Comparison of ENCODE assay signal across 8 cellular contexts in genomic region chr9:127567119-127567897, GRCh38. TPM values are rescaled to one million over a fixed set of nuclear protein-coding genes. Genes with fewer than 3 reads are reported as not detected.
DNase-seq lines count a peak whose midpoint lies in the region; ATAC-seq and TF ChIP-seq lines count a peak whose summit lies in the region.

No MANE protein-coding gene starts in this region.

- H3K4me3 ChIP-seq in Caco-2 (ENCODE audit: low read depth, low read length) (peak overlapping the region; percentile 68), PC-9 (peak overlapping the region; percentile 87), duodenal mucosa (ENCODE audit: low read depth in 1 of 2, low read length in 2 of 2) (peak overlapping the region; percentile 79 to 84), mononuclear cell (ENCODE audit: low read length) (peak overlapping the region; percentile 55), aorta (ENCODE audit: low read length in 2 of 2) (peak overlapping the region; percentile 50 to 86)

- H3K36me3 Mint-ChIP-seq in Caco-2 (ENCODE audit: insufficient read depth, unreplicated experiment): peaks cover 39% of the 10 kb centered on the region

- no peak for TF ChIP-seq CTCF in Caco-2 (IDR thresholded peaks at IDR 0.05; ENCODE audit: insufficient read depth in 1 of 2, low read depth in 1 of 2, low read length in 1 of 2, severe bottlenecking in 1 of 2, unreplicated experiment in 1 of 2)
- TF ChIP-seq CTCF in PC-9 (conservative IDR thresholded peaks at IDR 0.05): no peak

- BruUV-seq in Caco-2 (replicated peaks; lab: Mats Ljungman, UMichigan) (TSS peak; percentile 60), PC-9 (replicated peaks; lab: Mats Ljungman, UMichigan) (TSS peak; percentile 27)

- no peaks in the 10 kb centered on the region for H3K9me3 ChIP-seq in Caco-2
- no peaks in the 10 kb centered on the region for H3K9me3 ChIP-seq in PC-9 (ENCODE audit: insufficient read depth, low read depth)
- no peaks in the 10 kb centered on the region for H3K9me3 ChIP-seq in duodenal mucosa (ENCODE audit: control insufficient read depth in 1 of 2, low read length in 2 of 2)
- H3K9me3 ChIP-seq in mononuclear cell (ENCODE audit: low read depth, low read length): no peaks in the 10 kb centered on the region
- H3K9me3 ChIP-seq in aorta (ENCODE audit: control insufficient read depth, low read length): no peaks in the 10 kb centered on the region

- H3K27me3 ChIP-seq in Caco-2 (replicated peaks; ENCODE audit: control insufficient read depth, insufficient read depth, low read length): no peaks in the 10 kb centered on the region
- H3K27me3 ChIP-seq in PC-9 (ENCODE audit: insufficient read depth, low read depth): no peaks in the 10 kb centered on the region
- no peaks in the 10 kb centered on the region for H3K27me3 ChIP-seq in duodenal mucosa (ENCODE audit: control insufficient read depth in 1 of 2, insufficient read depth in 2 of 2, low read length in 2 of 2)
- no peaks in the 10 kb centered on the region for H3K27me3 ChIP-seq in mononuclear cell (ENCODE audit: insufficient read depth, low read length)
- no peaks in the 10 kb centered on the region for H3K27me3 ChIP-seq in aorta (ENCODE audit: control insufficient read depth in 1 of 2, insufficient read depth in 2 of 2, low read length in 1 of 2)

- ATAC-seq in aorta (ENCODE audit: low FRiP score): peak; percentile 65

- H3F3A ChIP-seq in PC-9 (ENCODE audit: insufficient read depth, low read depth): peaks cover 80% of the 10 kb centered on the region

- peak overlapping the region; percentile 93 for H3K27ac ChIP-seq in PC-9
- peak overlapping the region; percentile 86 for H3K27ac ChIP-seq in duodenal mucosa (ENCODE audit: low read depth, low read length)
- peak overlapping the region; percentile 8 to 62 for H3K27ac ChIP-seq in aorta (ENCODE audit: low read depth in 1 of 2, low read length in 2 of 2)

- peak overlapping the region; percentile 72 for H3K27ac Mint-ChIP-seq in Caco-2 (ENCODE audit: unreplicated experiment)

- WGBS in aorta, 2 donors: 3% methylated on average over 19 of the region's 19 CpGs

- POLR2A ChIA-PET in Caco-2 (lab: Charles Lee): interaction anchor here (1.5 kb wide), 1 partner anchor 167 kb away, joined by 4 read pairs; no protein-coding TSS in a partner anchor
- POLR2A ChIA-PET in PC-9 (lab: Charles Lee; ENCODE audit: unreplicated experiment): interaction anchor here (0.5 to 1.5 kb wide), 6 partner anchors 11 to 223 kb away, joined by 5 to 10 read pairs (median 6); no protein-coding TSS in a partner anchor

- H3K27me3 Mint-ChIP-seq in Caco-2 (ENCODE audit: insufficient read depth, unreplicated experiment): no peaks in the 10 kb centered on the region

- H3K36me3 ChIP-seq in Caco-2 (ENCODE audit: control insufficient read depth, insufficient read depth, low read length) (no peaks in the 10 kb centered on the region), PC-9 (ENCODE audit: low read depth) (peaks cover 5% of the 10 kb centered on the region), duodenal mucosa (ENCODE audit: control insufficient read depth in 1 of 2, insufficient read depth in 2 of 2, low read length in 2 of 2) (peaks cover 0 to 11% of the 10 kb centered on the region in 2 donors), aorta (ENCODE audit: control insufficient read depth in 1 of 2, insufficient read depth in 2 of 2, low read length in 1 of 2) (no peaks in the 10 kb centered on the region)

- CTCF ChIA-PET in Caco-2 (lab: Charles Lee) (interaction anchor here (0.5 to 2.3 kb wide), 5 partner anchors 12 to 168 kb away, joined by 3 to 10 read pairs (median 3); partner anchors contain the start of gene TOR2A), PC-9 (lab: Charles Lee) (interaction anchor here (0.8 to 1.4 kb wide), 2 partner anchors 48 to 167 kb away, joined by 5 to 7 read pairs; partner anchors contain the start of gene TOR2A)

- H4K20me1 ChIP-seq in PC-9 (ENCODE audit: insufficient read depth): peaks cover 16% of the 10 kb centered on the region

- H3K9ac ChIP-seq in duodenal mucosa (ENCODE audit: low read depth in 1 of 2, low read length in 2 of 2): peak overlapping the region; percentile 81 to 92

- peaks cover 16% of the 10 kb centered on the region for H3K4me1 ChIP-seq in Caco-2
- H3K4me1 ChIP-seq in PC-9 (replicated peaks; ENCODE audit: insufficient read depth): peaks cover 76% of the 10 kb centered on the region
- H3K4me1 ChIP-seq in duodenal mucosa (ENCODE audit: control insufficient read depth in 1 of 2, insufficient read depth in 2 of 2, low read length in 2 of 2): peaks cover 35 to 42% of the 10 kb centered on the region in 2 donors
- H3K4me1 ChIP-seq in mononuclear cell (ENCODE audit: insufficient read depth, low read length): peaks cover 73% of the 10 kb centered on the region
- no peaks in the 10 kb centered on the region for H3K4me1 ChIP-seq in aorta (ENCODE audit: control insufficient read depth in 1 of 2, insufficient read depth in 2 of 2, low read length in 2 of 2)

- H3K4me2 ChIP-seq in PC-9: peak overlapping the region; percentile 98

- DNase-seq in Caco-2: peak; percentile 65 to 78
- DNase-seq in PC-9: peak; percentile 61 to 74
- peak; percentile 71 to 85 for DNase-seq in aorta
- DNase-seq in cortex of kidney (lab: John Stamatoyannopoulos, UW): no peak
- DNase-seq in T1000 (lab: John Stamatoyannopoulos, UW): no peak
- no peak for DNase-seq in activated naive CD4-positive, alpha-beta T cell treated with anti-CD3 and anti-CD28 coated beads, Interleukin-2, amount 50 U/mL, for 16 hours

- H3K4me3 Mint-ChIP-seq in Caco-2 (ENCODE audit: unreplicated experiment): peak overlapping the region; percentile 79

- peaks cover 68% of the 10 kb centered on the region for H3K79me2 ChIP-seq in PC-9 (ENCODE audit: low read depth)

- H3K4me1 Mint-ChIP-seq in Caco-2 (ENCODE audit: low read depth, unreplicated experiment): peaks cover 8% of the 10 kb centered on the region

- intact Hi-C loops in Caco-2 (cut with micrococcal nuclease; ENCODE audit: unreplicated experiment) (loop anchor here (1.0 kb wide), 1 partner anchor 22 kb away; no protein-coding TSS in a partner anchor), PC-9 (cut with micrococcal nuclease; ENCODE audit: unreplicated experiment) (no loop called here), aorta (cut with DNase I) (loop anchor here in 1 of 2 donors (5.0 kb wide), 1 partner anchor 40 kb away; no protein-coding TSS in a partner anchor)

- no peaks in the 10 kb centered on the region for H3K9me3 Mint-ChIP-seq in Caco-2 (ENCODE audit: unreplicated experiment)

- no peaks in the 10 kb centered on the region for H3K9me2 ChIP-seq in PC-9 (ENCODE audit: insufficient read depth)

- H2AFZ ChIP-seq in PC-9: no peak overlapping the region

RNA-seq across cellular contexts. Expression of gene STXBP1, which starts 44.8 kb away (rescaled TPM):
- 5.5 and 6.7 TPM in 2 replicates for total RNA-seq in Caco-2 (2022)
- 35.1 and 44.0 TPM in 2 replicates for total RNA-seq in PC-9 (2021)
- total RNA-seq in mononuclear cell: 2.0 TPM
- 10 to 100 TPM; 50.0 to 69.0 TPM for total RNA-seq in aorta
- 10 to 100 TPM in 1 of 2 donors, 1 to 10 TPM in 1; 6.6 to 20.7 TPM for polyA plus RNA-seq in aorta

Comparison
In these comparisons a context has a peak if more than half of its experiments do, and no peak if none do; other contexts are left out.
1. DNase-seq: peak in Caco-2 (2 of 2), PC-9 (2 of 2) and aorta (2 of 2); none in cortex of kidney (single experiment), T1000 (single experiment) and activated naive CD4-positive, alpha-beta T cell treated with anti-CD3 and anti-CD28 coated beads, Interleukin-2, amount 50 U/mL, for 16 hours (single experiment).
2. H3K27ac ChIP-seq: peak in every context shown above with its lines; median percentile 93 in PC-9; 86 in duodenal mucosa; 35 in aorta.
3. Peak in every context shown above with its lines, with median percentiles within 50 percentile points of each other: H3K4me3 ChIP-seq.